13 cellular contexts compared by ENCODE assay signal in genomic region chr7:11082552-11083213, GRCh38.
DNase-seq lines count a peak whose midpoint lies in the region; ATAC-seq and TF ChIP-seq lines count a peak whose summit lies in the region.
"Had no signal": no experiment of that assay in that cellular context is flagged by ENCODE, and none has a peak within 500 bp of the region (broad histone marks: within the 10 kb centered on the region; RNA-seq: fewer than 3 reads in every experiment).

No MANE protein-coding gene starts in this region.

- H3K27ac Mint-ChIP-seq in mesothelial cell of epicardium, result peak overlapping the region; percentile 41
- H3K27ac Mint-ChIP-seq in CD14-positive monocyte, result peak overlapping the region in 2 of 7 donors; percentile 12 to 42
- peak overlapping the region in 3 of 8 donors; percentile 6 to 70 (median 22) for H3K27ac Mint-ChIP-seq in CD8-positive, alpha-beta memory T cell
- H3K27ac Mint-ChIP-seq: T-cell had no signal

- in situ Hi-C loops in Caki2 (cut with HindIII; ENCODE audit: low pct_unique_long_range_greater_than_20kb, low sequenced_read_pairs), result no loop called here
- in situ Hi-C loops in brain microvascular endothelial cell (cut with HindIII; ENCODE audit: low pct_ligation_motif_present, low sequenced_read_pairs), result no loop called here

- TF ChIP-seq CTCF in brain microvascular endothelial cell (IDR thresholded peaks at IDR 0.05; ENCODE audit: low read depth, low read length, missing control alignments) (no peak), mesothelial cell of epicardium (IDR thresholded peaks at IDR 0.05; ENCODE audit: unreplicated experiment) (no peak), CD14-positive monocyte (IDR thresholded peaks at IDR 0.05) (no peak)

- H3K4me3 ChIP-seq in brain microvascular endothelial cell (ENCODE audit: low read depth, low read length), result no peak overlapping the region
- no peak overlapping the region for H3K4me3 ChIP-seq in CD8-positive, alpha-beta memory T cell (ENCODE audit: low read length)
- H3K4me3 ChIP-seq: ascending aorta had no signal

- H3K4me3 Mint-ChIP-seq in mesothelial cell of epicardium (no peak overlapping the region), CD14-positive monocyte (no peak overlapping the region)
- H3K4me3 Mint-ChIP-seq in CD8-positive, alpha-beta memory T cell, result no peak overlapping the region
- H3K4me3 Mint-ChIP-seq: naive thymus-derived CD4-positive, alpha-beta T cell; T-cell had no signal

- POLR2A ChIA-PET in CD8-positive, alpha-beta memory T cell (lab: Charles Lee), result no interaction called here

- ATAC-seq in activated CD4-positive, CD25-positive, alpha-beta regulatory T cell treated with anti-CD3 and anti-CD28 coated beads, Interleukin-2, amount 50 U/mL, for 24 hours, result no peak
- ATAC-seq: naive thymus-derived CD4-positive, alpha-beta T cell; T-cell had no signal

- intact Hi-C loops in CD14-positive monocyte (cut with micrococcal nuclease), result no loop called here

- H3K9me3 Mint-ChIP-seq in mesothelial cell of epicardium (peaks cover 13% of the 10 kb centered on the region), CD14-positive monocyte (peaks cover 2 to 8% (median 3%) of the 10 kb centered on the region in 7 donors)
- H3K9me3 Mint-ChIP-seq in CD8-positive, alpha-beta memory T cell, result no peaks in the 10 kb centered on the region

- H3K9me3 ChIP-seq in CD8-positive, alpha-beta memory T cell (ENCODE audit: low read length), result no peaks in the 10 kb centered on the region

- H3K36me3 Mint-ChIP-seq in mesothelial cell of epicardium, result peaks cover 26% of the 10 kb centered on the region
- peaks cover 13 to 14% of the 10 kb centered on the region in 2 donors for H3K36me3 Mint-ChIP-seq in CD14-positive monocyte
- H3K36me3 Mint-ChIP-seq in CD8-positive, alpha-beta memory T cell, result peaks cover 9 to 20% (median 17%) of the 10 kb centered on the region in 3 donors

- H3K27me3 ChIP-seq in brain microvascular endothelial cell (replicated peaks), result no peaks in the 10 kb centered on the region
- no peaks in the 10 kb centered on the region for H3K27me3 ChIP-seq in CD8-positive, alpha-beta memory T cell (ENCODE audit: insufficient read depth, low read length, poor library complexity, severe bottlenecking)
- H3K27me3 ChIP-seq: ascending aorta had no signal

- H3K4me1 ChIP-seq in CD8-positive, alpha-beta memory T cell (ENCODE audit: insufficient read depth, low read length), result no peaks in the 10 kb centered on the region
- H3K4me1 ChIP-seq: ascending aorta had no signal

- no peaks in the 10 kb centered on the region for H3K36me3 ChIP-seq in brain microvascular endothelial cell (replicated peaks)
- H3K36me3 ChIP-seq in CD8-positive, alpha-beta memory T cell (ENCODE audit: insufficient read depth, low read length), result no peaks in the 10 kb centered on the region

- peak overlapping the region; percentile 21 for H3K27ac ChIP-seq in brain microvascular endothelial cell
- H3K27ac ChIP-seq in CD8-positive, alpha-beta memory T cell (ENCODE audit: low read depth, low read length), result no peak overlapping the region
- H3K27ac ChIP-seq: ascending aorta had no signal

- DNase-seq in Caki2 (ENCODE audit: low read depth), result peak; percentile 22
- DNase-seq in HuH-7 (ENCODE audit: low spot score), result peak; percentile 21
- DNase-seq in brain microvascular endothelial cell, result no peak
- no peak for DNase-seq in mesothelial cell of epicardium (ENCODE audit: low spot score in 2 of 2, unreplicated experiment in 2 of 2)
- no peak for DNase-seq in CD14-positive monocyte (ENCODE audit: low spot score)
- DNase-seq in CD8-positive, alpha-beta memory T cell, result no peak
- DNase-seq: activated CD8-positive, alpha-beta memory T cell treated with anti-CD3 and anti-CD28 coated beads for 24 hours; DMS79 treated with DMSO at 0.1 percent for 48 hours; naive thymus-derived CD4-positive, alpha-beta T cell; NCI-H1436; T-cell had no signal

- peaks cover 2% of the 10 kb centered on the region for H3K4me1 Mint-ChIP-seq in mesothelial cell of epicardium
- H3K4me1 Mint-ChIP-seq in CD14-positive monocyte, result no peaks in the 10 kb centered on the region
- no peaks in the 10 kb centered on the region for H3K4me1 Mint-ChIP-seq in CD8-positive, alpha-beta memory T cell
- H3K4me1 Mint-ChIP-seq: naive thymus-derived CD4-positive, alpha-beta T cell had no signal

- no peaks in the 10 kb centered on the region for H3K27me3 Mint-ChIP-seq in mesothelial cell of epicardium (ENCODE audit: low read depth)
- no peaks in the 10 kb centered on the region for H3K27me3 Mint-ChIP-seq in CD14-positive monocyte (ENCODE audit: low read depth in 3 of 3)
- no peaks in the 10 kb centered on the region for H3K27me3 Mint-ChIP-seq in CD8-positive, alpha-beta memory T cell
- H3K27me3 Mint-ChIP-seq: naive thymus-derived CD4-positive, alpha-beta T cell; T-cell had no signal

- CTCF ChIA-PET in CD8-positive, alpha-beta memory T cell (lab: Charles Lee), result interaction anchor here (1.5 kb wide), 1 partner anchor 8 kb away, joined by 3 read pairs; no protein-coding TSS in a partner anchor

Comparison
In these comparisons a context has a peak if more than half of its experiments do, and no peak if none do; other contexts are left out.
1. DNase-seq: peak in Caki2 (single experiment) and HuH-7 (single experiment); none in brain microvascular endothelial cell (single experiment), mesothelial cell of epicardium (0 of 2), CD14-positive monocyte (single experiment) and CD8-positive, alpha-beta memory T cell (0 of 5).